In genomic region chr10:56902554-56902953, GRCh38 we compare ENCODE assay signal across 10 cellular contexts.
"Had no signal": no experiment of that assay in that cellular context is flagged by ENCODE, and none has a peak within 500 bp of the region (broad histone marks: within the 10 kb centered on the region; RNA-seq: fewer than 3 reads in every experiment).

No MANE protein-coding gene starts in this region.

- H3K9me3 ChIP-seq: HAP-1 had no signal

- H2AFZ ChIP-seq: GM23338 had no signal

- H3K27ac Mint-ChIP-seq: GM23338, HFFc6, IgD-negative memory B cell had no signal

- H3K27me3 Mint-ChIP-seq: IgD-negative memory B cell had no signal

- H3K4me2 ChIP-seq: GM23338, KMS-11 had no signal

- H3K36me3 Mint-ChIP-seq: IgD-negative memory B cell had no signal

- DNase-seq: H7, HFFc6, Karpas-422, KBM-7 had no signal

- H3K36me3 ChIP-seq: HAP-1 had no signal

- H3K27ac ChIP-seq: HL-60, KMS-11 had no signal

- H3K4me1 ChIP-seq: HAP-1 had no signal

- H3K9ac ChIP-seq: KMS-11 had no signal

- H3K4me1 Mint-ChIP-seq: GM23338, IgD-negative memory B cell had no signal

- H3K9me3 Mint-ChIP-seq: GM23338 had no signal

- H3K4me3 Mint-ChIP-seq: GM23338, HFFc6, IgD-negative memory B cell had no signal

- H3K4me3 ChIP-seq: GM23338, HAP-1 had no signal

- ATAC-seq: GM23338, HCT116 had no signal
